In genomic region chr2:127137741-127138140, GRCh38 we compare ENCODE assay signal across 2 cellular contexts.
TF ChIP-seq lines count a peak whose summit lies in the region.

No MANE protein-coding gene starts in this region.

TF ChIP-seq in IMR-90, 13 proteins besides CTCF, POLR2A, EP300 and RAD21:
- TF ChIP-seq MAZ (IDR thresholded peaks at IDR 0.05; ENCODE audit: borderline replicate concordance, low read depth, low read length) (no peak), FOS (IDR thresholded peaks at IDR 0.05; ENCODE audit: low read depth, low read length) (no peak), NFE2L2 (IDR thresholded peaks at IDR 0.05; ENCODE audit: low read depth, low read length) (no peak), RCOR1 (IDR thresholded peaks at IDR 0.05; ENCODE audit: insufficient replicate concordance, low read length) (no peak), RFX5 (IDR thresholded peaks at IDR 0.05; ENCODE audit: low read depth, low read length) (no peak), MAFK (IDR thresholded peaks at IDR 0.05; ENCODE audit: low read depth, low read length) (no peak), USF2 (IDR thresholded peaks at IDR 0.05; ENCODE audit: low read depth, low read length) (no peak), BHLHE40 (IDR thresholded peaks at IDR 0.05; ENCODE audit: low read depth, low read length) (no peak), MXI1 (IDR thresholded peaks at IDR 0.05; ENCODE audit: borderline replicate concordance, low read depth, low read length) (no peak), SMC3 (IDR thresholded peaks at IDR 0.05; ENCODE audit: low read depth, low read length) (no peak), CEBPB (IDR thresholded peaks at IDR 0.05; ENCODE audit: low read depth, low read length) (no peak), ELK1 (IDR thresholded peaks at IDR 0.05; ENCODE audit: borderline replicate concordance, low read depth, low read length) (no peak), CHD1 (IDR thresholded peaks at IDR 0.05; ENCODE audit: low read depth, low read length) (no peak)

TF ChIP-seq in H1, 55 proteins besides CTCF, POLR2A, EP300 and RAD21:
- TF ChIP-seq RNF2 (IDR thresholded peaks at IDR 0.05; ENCODE audit: borderline replicate concordance, low read depth, low read length, missing control alignments, poor library complexity, severe bottlenecking), result no peak
- no peak for TF ChIP-seq CEBPB (IDR thresholded peaks at IDR 0.05; ENCODE audit: low read depth, low read length)
- no peak for TF ChIP-seq CHD1 (IDR thresholded peaks at IDR 0.05; ENCODE audit: low read depth, low read length)
- TF ChIP-seq NRF1 (IDR thresholded peaks at IDR 0.05; ENCODE audit: low read depth, low read length), result no peak
- TF ChIP-seq CREB1 (IDR thresholded peaks at IDR 0.05), result no peak
- TF ChIP-seq SRF (IDR thresholded peaks at IDR 0.05; ENCODE audit: low read depth, low read length), result no peak
- no peak for TF ChIP-seq ZNF274 (IDR thresholded peaks at IDR 0.05; ENCODE audit: borderline replicate concordance, extremely low read depth, low read length)
- TF ChIP-seq EGR1 (IDR thresholded peaks at IDR 0.05; ENCODE audit: borderline replicate concordance, low read depth, low read length), result no peak
- TF ChIP-seq TEAD4 (IDR thresholded peaks at IDR 0.05; ENCODE audit: low read depth, low read length), result no peak
